38 cellular contexts compared by ENCODE assay signal in the genomic region with DNA sequence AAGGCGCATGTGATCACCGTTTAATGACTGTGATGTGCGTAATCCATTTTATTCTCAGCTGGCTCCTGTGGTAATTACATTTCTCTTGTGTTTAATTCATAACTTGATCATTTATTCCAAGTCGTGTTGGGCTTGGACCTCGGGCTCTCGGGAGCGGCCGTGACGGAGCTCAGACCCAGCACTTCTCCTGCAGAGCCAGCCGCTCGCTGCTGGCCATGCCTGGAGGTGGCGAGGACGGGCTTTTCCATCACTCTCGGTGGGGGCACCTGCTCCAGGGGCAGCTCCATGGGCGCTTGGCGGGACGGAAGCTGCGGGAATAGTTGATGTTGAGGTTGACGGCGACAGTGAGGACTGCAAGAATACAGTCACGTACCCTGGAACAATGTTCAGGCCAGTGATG. TPM values are rescaled to one million over a fixed set of nuclear protein-coding genes. Genes with fewer than 3 reads are reported as not detected.
"Had no signal": no experiment of that assay in that cellular context is flagged by ENCODE, and none has a peak within 500 bp of the region (broad histone marks: within the 10 kb centered on the region; RNA-seq: fewer than 3 reads in every experiment).

No MANE protein-coding gene starts in this region.

- H3K36me3 Mint-ChIP-seq: activated naive CD8-positive, alpha-beta T cell had no signal

- H3K9me3 Mint-ChIP-seq: activated B cell treated with CpG ODN at 0.5 μM for 24 hours; activated CD4-positive, alpha-beta memory T cell treated with anti-CD3 and anti-CD28 coated beads, Interleukin-2, amount 10 ng/mL, durations not matched to agents 7 days and 5 days; activated CD4-positive, alpha-beta T cell treated with anti-CD3 and anti-CD28 coated beads, Interleukin-2, amount 10 ng/mL, durations not matched to agents 24 days and 14 days; activated naive CD4-positive, alpha-beta T cell treated with anti-CD3 and anti-CD28 coated beads, Interleukin-2, amount 50 U/mL, for 24 hours; activated T-cell treated with anti-CD3 and anti-CD28 coated beads, Interleukin-2, amount 50 U/mL, for 24 hours; central memory CD8-positive, alpha-beta T cell had no signal

- DNase-seq: activated B cell treated with CpG ODN at 0.5 μM for 24 hours; activated CD4-positive, alpha-beta memory T cell treated with anti-CD3 and anti-CD28 coated beads, Interleukin-2, amount 10 ng/mL, durations not matched to agents 7 days and 5 days; activated CD4-positive, alpha-beta T cell treated with anti-CD3 and anti-CD28 coated beads for 4 hours; activated CD4-positive, alpha-beta T cell treated with anti-CD3 and anti-CD28 coated beads, Interleukin-2, amount 10 ng/mL, durations not matched to agents 24 days and 14 days; activated CD4-positive, alpha-beta T cell treated with anti-CD3 and anti-CD28 coated beads, Interleukin-2, amount 50 U/mL, for 1 hour; activated CD4-positive, alpha-beta T cell treated with anti-CD3 and anti-CD28 coated beads, Interleukin-2, amount 50 U/mL, for 4 hours; activated CD4-positive, CD25-positive, alpha-beta regulatory T cell treated with anti-CD3 and anti-CD28 coated beads, Interleukin-2, amount 50 U/mL, for 72 hours; activated CD8-positive, alpha-beta memory T cell treated with anti-CD3 and anti-CD28 coated beads for 24 hours; activated CD8-positive, alpha-beta memory T cell treated with anti-CD3 and anti-CD28 coated beads, Interleukin-2, amount 10 ng/mL, durations not matched to agents 7 days and 5 days; activated CD8-positive, alpha-beta memory T cell treated with anti-CD3 and anti-CD28 coated beads, Interleukin-2, amount 50 U/mL, for 48 hours; activated CD8-positive, alpha-beta T cell treated with anti-CD3 and anti-CD28 coated beads, Interleukin-2, amount 10 ng/mL, durations not matched to agents 7 days and 5 days; activated effector memory CD4-positive, alpha-beta T cell treated with Interleukin-2 at 50 U/mL for 16 hours; activated gamma-delta T cell; activated naive CD4-positive, alpha-beta T cell treated with anti-CD3 and anti-CD28 coated beads, Interleukin-2, amount 10 ng/mL, durations not matched to agents 7 days and 5 days; activated naive CD4-positive, alpha-beta T cell treated with Interleukin-2 at 50 U/mL for 16 hours; activated naive CD8-positive, alpha-beta T cell treated with anti-CD3 and anti-CD28 coated beads, Interleukin-2, amount 10 ng/mL, durations not matched to agents 7 days and 5 days; activated naive CD8-positive, alpha-beta T cell treated with anti-CD3 and anti-CD28 coated beads, Interleukin-2, amount 50 U/mL, for 24 hours; activated T-cell treated with anti-CD3 and anti-CD28 coated beads, Interleukin-2, amount 50 U/mL, for 24 hours; activated T-cell treated with anti-CD3 and anti-CD28 coated beads, Interleukin-2, amount 50 U/mL, for 48 hours; amygdala; anterior cingulate cortex; caudate nucleus; cerebellar nuclear complex; T-helper 2 cell; T-helper 9 cell had no signal

- H3K36me3 ChIP-seq: ascending aorta, cardiac muscle cell had no signal

- H3K9me3 ChIP-seq: ascending aorta had no signal

- H3K4me3 ChIP-seq: ascending aorta, cardiac muscle cell had no signal

- H3K27ac Mint-ChIP-seq: activated B cell treated with CpG ODN at 0.5 μM for 24 hours; activated CD4-positive, alpha-beta memory T cell treated with anti-CD3 and anti-CD28 coated beads, Interleukin-2, amount 10 ng/mL, durations not matched to agents 7 days and 5 days; activated CD4-positive, alpha-beta T cell treated with anti-CD3 and anti-CD28 coated beads, Interleukin-2, amount 10 ng/mL, durations not matched to agents 24 days and 14 days; activated CD8-positive, alpha-beta memory T cell treated with anti-CD3 and anti-CD28 coated beads, Interleukin-2, amount 10 ng/mL, durations not matched to agents 7 days and 5 days; activated CD8-positive, alpha-beta T cell treated with anti-CD3 and anti-CD28 coated beads, Interleukin-2, amount 10 ng/mL, durations not matched to agents 7 days and 5 days; activated naive CD4-positive, alpha-beta T cell treated with anti-CD3 and anti-CD28 coated beads, Interleukin-2, amount 10 ng/mL, durations not matched to agents 7 days and 5 days; activated naive CD4-positive, alpha-beta T cell treated with anti-CD3 and anti-CD28 coated beads, Interleukin-2, amount 50 U/mL, for 24 hours; activated naive CD8-positive, alpha-beta T cell; activated naive CD8-positive, alpha-beta T cell treated with anti-CD3 and anti-CD28 coated beads, Interleukin-2, amount 10 ng/mL, durations not matched to agents 7 days and 5 days; activated naive CD8-positive, alpha-beta T cell treated with anti-CD3 and anti-CD28 coated beads, Interleukin-2, amount 50 U/mL, for 24 hours; activated T-cell treated with anti-CD3 and anti-CD28 coated beads, Interleukin-2, amount 50 U/mL, for 24 hours; activated T-helper 2 cell treated with anti-CD3 and anti-CD28 coated beads, Interferon-gamma antibody, Interleukin-2, Interleukin-4, amounts not matched to agents 10 μg/mL and 5 μg/mL and 100 μg/mL, durations not matched to agents 14 hours and 24 hours and 36 hours; T-helper 1 cell treated with Interleukin-12 subunit alpha and Interleukin-12 subunit beta and Interleukin-4 antibody, amounts not matched to agents 30 μg/mL and 1 μg/mL, for 36 hours; T-helper 2 cell treated with Interferon-gamma antibody and Interleukin-4, amounts not matched to agents 5 μg/mL and 100 μg/mL, for 36 hours had no signal

- H3K27me3 ChIP-seq: cardiac muscle cell had no signal

- FAIRE-seq: bronchial epithelial cell, TTC549 had no signal

- H3K27me3 Mint-ChIP-seq: activated naive CD8-positive, alpha-beta T cell had no signal

- H3K4me1 ChIP-seq: ascending aorta had no signal

- H3K27ac ChIP-seq: ascending aorta, cardiac muscle cell, VCaP had no signal

- ATAC-seq: activated CD8-positive, alpha-beta memory T cell treated with anti-CD3 and anti-CD28 coated beads, Interleukin-2, amount 10 ng/mL, durations not matched to agents 7 days and 5 days; activated CD8-positive, alpha-beta T cell treated with anti-CD3 and anti-CD28 coated beads, Interleukin-2, amount 10 ng/mL, durations not matched to agents 7 days and 5 days; activated naive CD8-positive, alpha-beta T cell treated with anti-CD3 and anti-CD28 coated beads, Interleukin-2, amount 50 U/mL, for 24 hours had no signal

- H3K4me3 Mint-ChIP-seq: activated B cell treated with CpG ODN at 0.5 μM for 24 hours; activated CD4-positive, alpha-beta memory T cell treated with anti-CD3 and anti-CD28 coated beads, Interleukin-2, amount 10 ng/mL, durations not matched to agents 7 days and 5 days; activated CD4-positive, alpha-beta T cell treated with anti-CD3 and anti-CD28 coated beads, Interleukin-2, amount 10 ng/mL, durations not matched to agents 24 days and 14 days; activated CD8-positive, alpha-beta memory T cell treated with anti-CD3 and anti-CD28 coated beads, Interleukin-2, amount 10 ng/mL, durations not matched to agents 7 days and 5 days; activated CD8-positive, alpha-beta T cell treated with anti-CD3 and anti-CD28 coated beads, Interleukin-2, amount 10 ng/mL, durations not matched to agents 7 days and 5 days; activated naive CD4-positive, alpha-beta T cell treated with anti-CD3 and anti-CD28 coated beads, Interleukin-2, amount 10 ng/mL, durations not matched to agents 7 days and 5 days; activated naive CD4-positive, alpha-beta T cell treated with anti-CD3 and anti-CD28 coated beads, Interleukin-2, amount 50 U/mL, for 24 hours; activated naive CD8-positive, alpha-beta T cell; activated naive CD8-positive, alpha-beta T cell treated with anti-CD3 and anti-CD28 coated beads, Interleukin-2, amount 10 ng/mL, durations not matched to agents 7 days and 5 days; activated naive CD8-positive, alpha-beta T cell treated with anti-CD3 and anti-CD28 coated beads, Interleukin-2, amount 50 U/mL, for 24 hours; activated T-cell treated with anti-CD3 and anti-CD28 coated beads, Interleukin-2, amount 50 U/mL, for 24 hours; brain; central memory CD8-positive, alpha-beta T cell; T-helper 1 cell treated with Interleukin-12 subunit alpha and Interleukin-12 subunit beta and Interleukin-4 antibody, amounts not matched to agents 30 μg/mL and 1 μg/mL, for 36 hours; T-helper 2 cell treated with Interferon-gamma antibody and Interleukin-4, amounts not matched to agents 5 μg/mL and 100 μg/mL, for 36 hours had no signal

RNA-seq across cellular contexts. Expression of gene NTSR1, which starts 25.5 kb away (rescaled TPM):
- total RNA-seq: activated B cell treated with CpG ODN at 0.5 μM for 24 hours; activated CD4-positive, alpha-beta memory T cell treated with anti-CD3 and anti-CD28 coated beads, Interleukin-2, amount 10 ng/mL, durations not matched to agents 7 days and 5 days; activated CD4-positive, alpha-beta T cell treated with anti-CD3 and anti-CD28 coated beads, Interleukin-2, amount 10 ng/mL, durations not matched to agents 24 days and 14 days; activated CD8-positive, alpha-beta memory T cell treated with anti-CD3 and anti-CD28 coated beads, Interleukin-2, amount 10 ng/mL, durations not matched to agents 7 days and 5 days; activated T-helper 2 cell treated with anti-CD3 and anti-CD28 coated beads, Interferon-gamma antibody, Interleukin-2, Interleukin-4, amounts not matched to agents 10 μg/mL and 5 μg/mL and 100 μg/mL, durations not matched to agents 14 hours and 24 hours and 36 hours; ascending aorta; bronchial epithelial cell; chondrocyte had no signal
- polyA plus RNA-seq: cardiac muscle cell had no signal

RNA-seq across cellular contexts. Expression of gene SLCO4A1, which starts 40.8 kb away (rescaled TPM):
- total RNA-seq: chondrocyte had no signal
